ENCODE assay signal across 23 cellular contexts in the genomic region with DNA sequence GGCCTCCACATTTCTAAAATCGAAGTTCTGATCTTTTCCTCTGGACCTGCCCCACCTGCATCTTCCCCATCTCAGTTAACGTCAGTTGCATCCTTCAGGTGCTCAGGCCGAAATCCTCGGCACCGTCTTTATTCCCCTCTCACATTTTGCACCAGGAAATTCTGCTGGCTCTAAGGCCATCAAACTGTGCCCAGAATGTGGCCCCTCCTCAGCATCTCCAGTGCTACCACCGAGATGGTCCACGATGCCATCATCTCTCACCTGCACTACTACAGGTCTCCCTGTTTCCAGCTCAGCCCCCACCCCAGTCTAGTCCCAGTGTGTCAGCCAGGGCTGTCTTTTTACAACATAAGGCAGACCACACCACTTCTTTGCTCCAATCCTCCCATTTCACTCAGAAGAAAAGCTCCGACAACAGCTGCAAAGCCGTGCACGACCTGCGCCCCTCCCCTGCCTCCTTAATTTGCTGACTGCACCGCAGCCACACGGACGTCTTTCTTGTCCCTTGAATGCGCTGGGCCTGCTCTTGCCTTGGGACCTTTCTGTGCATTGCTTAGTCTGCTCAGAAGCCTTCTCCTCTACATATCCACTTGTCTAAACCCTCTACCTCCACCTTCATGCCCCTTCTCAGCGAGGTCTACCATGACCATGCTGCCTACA.
"Had no signal": no experiment of that assay in that cellular context is flagged by ENCODE, and none has a peak within 500 bp of the region (broad histone marks: within the 10 kb centered on the region; RNA-seq: fewer than 3 reads in every experiment).

No MANE protein-coding gene starts in this region.

- H3K9me3 Mint-ChIP-seq: dendritic cell treated with granulocyte-macrophage colony-stimulating factor and Interleukin-4, amounts not matched to agents 40 ng/mL and 50 ng/mL, for 4 days; effector memory CD8-positive, alpha-beta T cell; immature natural killer cell; naive thymus-derived CD8-positive, alpha-beta T cell; neural crest cell; stimulated activated effector memory CD8-positive, alpha-beta T cell treated with anti-CD3 and anti-CD28 coated beads, Interleukin-12 subunit alpha, Interleukin-12 subunit beta, amount 100 ng/mL, for 72 hours; type B pancreatic cell had no signal

- H3K4me1 ChIP-seq: esophagus muscularis mucosa, gastroesophageal sphincter, pancreas, suprapubic skin, thyroid gland had no signal

- H3K4me3 ChIP-seq: esophagus muscularis mucosa, gastroesophageal sphincter, mucosa of descending colon, pancreas, suprapubic skin, thyroid gland had no signal

- H3K9me3 ChIP-seq: esophagus muscularis mucosa, gastroesophageal sphincter, mucosa of descending colon, pancreas, suprapubic skin, thyroid gland had no signal

- H3K27ac ChIP-seq: epithelial cell of prostate, esophagus muscularis mucosa, gastroesophageal sphincter, pancreas, suprapubic skin, thyroid gland had no signal

- H3K27ac Mint-ChIP-seq: dendritic cell treated with granulocyte-macrophage colony-stimulating factor and Interleukin-4, amounts not matched to agents 40 ng/mL and 50 ng/mL, for 4 days; effector memory CD8-positive, alpha-beta T cell; progenitor cell of endocrine pancreas; stimulated activated effector memory CD8-positive, alpha-beta T cell treated with anti-CD3 and anti-CD28 coated beads, Interleukin-12 subunit alpha, Interleukin-12 subunit beta, amount 100 ng/mL, for 72 hours; type B pancreatic cell had no signal

- H3K36me3 ChIP-seq: suprapubic skin had no signal

- H3K36me3 Mint-ChIP-seq: type B pancreatic cell had no signal

- H3K27me3 ChIP-seq: gastroesophageal sphincter, pancreas, thyroid gland had no signal

- H3K4me1 Mint-ChIP-seq: immature natural killer cell; naive thymus-derived CD8-positive, alpha-beta T cell; stimulated activated effector memory CD8-positive, alpha-beta T cell treated with anti-CD3 and anti-CD28 coated beads, Interleukin-12 subunit alpha, Interleukin-12 subunit beta, amount 100 ng/mL, for 72 hours had no signal

- DNase-seq: effector memory CD8-positive, alpha-beta T cell; immature natural killer cell; left colon; left ventricle myocardium superior; mammary epithelial cell; mucosa of descending colon; naive thymus-derived CD8-positive, alpha-beta T cell; occipital lobe; pancreas; right cardiac atrium; stimulated activated CD4-positive, alpha-beta T cell treated with anti-CD3 and anti-CD28 coated beads, Interleukin-4, amount 100 ng/mL, for 1 hour; stimulated activated CD8-positive, alpha-beta memory T cell treated with anti-CD3 and anti-CD28 coated beads, Interleukin-4, amount 100 ng/mL, for 48 hours; stimulated activated naive CD8-positive, alpha-beta T cell treated with anti-CD3 and anti-CD28 coated beads, Interleukin-15, Interleukin-2, amounts not matched to agents 100 U/mL and 50 U/mL, for 24 hours; thyroid gland had no signal

- H3K4me3 Mint-ChIP-seq: dendritic cell treated with granulocyte-macrophage colony-stimulating factor and Interleukin-4, amounts not matched to agents 40 ng/mL and 50 ng/mL, for 4 days; effector memory CD8-positive, alpha-beta T cell; immature natural killer cell; naive thymus-derived CD8-positive, alpha-beta T cell; neural crest cell; stimulated activated effector memory CD8-positive, alpha-beta T cell treated with anti-CD3 and anti-CD28 coated beads, Interleukin-12 subunit alpha, Interleukin-12 subunit beta, amount 100 ng/mL, for 72 hours; type B pancreatic cell had no signal

- H3K27me3 Mint-ChIP-seq: dendritic cell treated with granulocyte-macrophage colony-stimulating factor and Interleukin-4, amounts not matched to agents 40 ng/mL and 50 ng/mL, for 4 days; effector memory CD8-positive, alpha-beta T cell; naive thymus-derived CD8-positive, alpha-beta T cell; type B pancreatic cell had no signal

- ATAC-seq: effector memory CD8-positive, alpha-beta T cell; gastroesophageal sphincter; left colon; left ventricle myocardium superior; mucosa of descending colon; naive thymus-derived CD8-positive, alpha-beta T cell; pancreas; right cardiac atrium; stimulated activated effector memory CD8-positive, alpha-beta T cell treated with anti-CD3 and anti-CD28 coated beads, Interleukin-12 subunit alpha, Interleukin-12 subunit beta, amount 100 ng/mL, for 72 hours; stimulated activated naive CD8-positive, alpha-beta T cell treated with anti-CD3 and anti-CD28 coated beads, Interleukin-15, Interleukin-2, amounts not matched to agents 100 U/mL and 50 U/mL, for 24 hours had no signal
